ENCODE assay signal across 1 cellular context in genomic region chr7:103605640-103606039, GRCh38.
TF ChIP-seq lines count a peak whose summit lies in the region.

No MANE protein-coding gene starts in this region.

TF ChIP-seq in HepG2, 621 proteins besides CTCF, POLR2A, EP300 and RAD21 (continued from another document):
- TF ChIP-seq MNT (IDR thresholded peaks at IDR 0.05) (no peak), ZBTB1 (CRISPR knock-in tag; IDR thresholded peaks at IDR 0.05; ENCODE audit: borderline replicate concordance) (no peak)
